ENCODE assay signal across 26 cellular contexts in the genomic region with DNA sequence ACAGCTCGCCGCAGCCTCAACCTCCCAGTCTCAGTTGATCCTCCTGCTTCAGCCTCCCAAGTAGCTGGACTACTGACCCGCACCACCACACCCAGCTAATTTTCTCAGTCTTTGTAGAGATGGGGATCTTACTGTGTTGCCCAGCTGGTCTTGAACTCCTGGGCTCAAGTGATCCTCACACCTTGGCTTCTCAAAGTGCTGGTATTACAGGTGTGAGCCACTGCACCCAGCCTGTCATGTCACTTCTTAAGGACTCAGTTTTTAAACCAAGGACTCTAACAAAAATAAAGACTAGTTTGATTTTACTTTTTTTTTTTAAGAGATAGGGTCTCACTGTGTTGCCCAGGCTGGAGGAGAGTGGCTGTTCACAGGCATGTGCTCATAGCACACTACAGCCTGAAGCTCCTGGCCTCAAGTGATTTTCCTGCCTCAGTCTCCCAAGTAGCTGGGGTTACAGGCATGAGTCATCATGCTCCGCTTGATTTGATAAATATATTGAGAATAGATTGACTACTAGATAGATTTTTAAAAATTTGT.
"Had no signal": no experiment of that assay in that cellular context is flagged by ENCODE, and none has a peak within 500 bp of the region (broad histone marks: within the 10 kb centered on the region; RNA-seq: fewer than 3 reads in every experiment).

No MANE protein-coding gene starts in this region.

- H3K4me3 Mint-ChIP-seq: immature natural killer cell, mesothelial cell of epicardium had no signal

- H3K4me1 ChIP-seq: esophagus muscularis mucosa, gastroesophageal sphincter, heart left ventricle, left ventricle myocardium inferior, lower lobe of right lung had no signal

- H3K27ac ChIP-seq: coronary artery, dorsolateral prefrontal cortex, esophagus muscularis mucosa, foreskin keratinocyte, gastroesophageal sphincter, heart left ventricle, hepatocyte, left ventricle myocardium inferior, lower lobe of right lung had no signal

- H3K9me3 Mint-ChIP-seq: immature natural killer cell, mesothelial cell of epicardium, naive B cell had no signal

- H3K27me3 Mint-ChIP-seq: naive B cell had no signal

- ATAC-seq: foreskin keratinocyte, gastroesophageal sphincter, heart left ventricle, left colon, left lobe of liver, lower lobe of right lung, mucosa of descending colon had no signal

- H3K9me3 ChIP-seq: esophagus muscularis mucosa, gastroesophageal sphincter, heart left ventricle, left ventricle myocardium inferior, lower lobe of right lung, mucosa of descending colon had no signal

- H3K4me2 ChIP-seq: hepatocyte had no signal

- H3K27ac Mint-ChIP-seq: immature natural killer cell, mesothelial cell of epicardium, naive B cell had no signal

- H3K36me3 Mint-ChIP-seq: immature natural killer cell, naive B cell had no signal

- FAIRE-seq: colon, endothelial cell of umbilical vein, frontal cortex, kidney had no signal

- H3K4me3 ChIP-seq: coronary artery, dorsolateral prefrontal cortex, esophagus muscularis mucosa, gastroesophageal sphincter, heart left ventricle, hepatocyte, left ventricle myocardium inferior, lower lobe of right lung, mucosa of descending colon had no signal

- H3K4me1 Mint-ChIP-seq: mesothelial cell of epicardium, naive B cell had no signal

- DNase-seq: dermis blood vessel endothelial cell; dorsolateral prefrontal cortex; effector CD4-positive, alpha-beta T cell; effector memory CD4-positive, alpha-beta T cell; foreskin keratinocyte; heart left ventricle; hypothalamus; immature natural killer cell; islet precursor cell; kidney; kidney glomerular epithelial cell; left colon; left ventricle myocardium inferior; lower lobe of right lung; mesenchymal stem cell; mucosa of descending colon; naive B cell had no signal
